9 cellular contexts compared by ENCODE assay signal in genomic region chr7:2734761-2735571, GRCh38. TPM values are rescaled to one million over a fixed set of nuclear protein-coding genes. Genes with fewer than 3 reads are reported as not detected.
DNase-seq lines count a peak whose midpoint lies in the region; ATAC-seq, FAIRE-seq and TF ChIP-seq lines count a peak whose summit lies in the region.
"Had no signal": no experiment of that assay in that cellular context is flagged by ENCODE, and none has a peak within 500 bp of the region (broad histone marks: within the 10 kb centered on the region; RNA-seq: fewer than 3 reads in every experiment).

No MANE protein-coding gene starts in this region.

- no peak for TF ChIP-seq POLR2A in K562 (conservative IDR thresholded peaks at IDR 0.05)

- no peaks in the 10 kb centered on the region for H3K9me3 Mint-ChIP-seq in neural progenitor cell

- peaks cover 2% of the 10 kb centered on the region for H3K27me3 Mint-ChIP-seq in neural progenitor cell (ENCODE audit: insufficient read depth, low read depth)

- H3K36me3 Mint-ChIP-seq in neural progenitor cell, result peaks cover 27% of the 10 kb centered on the region

- H3K9me3 ChIP-seq in BLaER1 (peaks cover 15% of the 10 kb centered on the region), K562 (replicated peaks; ENCODE audit: control insufficient read depth, insufficient read depth, low read depth, low read length) (no peaks in the 10 kb centered on the region), muscle layer of colon (ENCODE audit: low read length) (no peaks in the 10 kb centered on the region), neural progenitor cell (ENCODE audit: low read depth) (no peaks in the 10 kb centered on the region)

- TF ChIP-seq EP300 in K562 (IDR thresholded peaks at IDR 0.05; ENCODE audit: low read length), result peak; percentile 52; the same call in 1 of the 2 replicates

- ATAC-seq in K562, result peak; percentile 30
- ATAC-seq in GM18519 (IDR thresholded peaks at IDR 0.05; ENCODE audit: low FRiP score, unreplicated experiment), result no peak

- H3K4me2 ChIP-seq in BLaER1, result peak overlapping the region; percentile 97
- peak overlapping the region; percentile 78 for H3K4me2 ChIP-seq in K562 (ENCODE audit: insufficient read depth, low read length)
- no peak overlapping the region for H3K4me2 ChIP-seq in neural progenitor cell

- TF ChIP-seq CTCF in K562 (IDR thresholded peaks at IDR 0.05 in 2 of 3, conservative IDR thresholded peaks at IDR 0.05 in 1 of 3; ENCODE audit: insufficient read depth in 2 of 3, low read depth in 1 of 3, low read length in 3 of 3) (no peak), neural progenitor cell (IDR thresholded peaks at IDR 0.05) (no peak)

- H3K9ac ChIP-seq in BLaER1, result peak overlapping the region; percentile 90
- H3K9ac ChIP-seq in K562 (ENCODE audit: insufficient read depth in 1 of 2, low read depth in 2 of 2, low read length in 2 of 2), result peak overlapping the region; percentile 40 to 83
- no peak overlapping the region for H3K9ac ChIP-seq in muscle layer of colon (ENCODE audit: low read length)
- H3K9ac ChIP-seq in neural progenitor cell, result no peak overlapping the region

- H3K4me3 ChIP-seq in BLaER1 (peak overlapping the region; percentile 66), K562 (no peak overlapping the region), muscle layer of colon (ENCODE audit: low read depth in 1 of 2, low read length in 2 of 2) (peak overlapping the region in 1 of 2 donors; percentile 15), neural progenitor cell (no peak overlapping the region)

- H3K36me3 ChIP-seq in BLaER1 (peaks cover 41% of the 10 kb centered on the region), K562 (ENCODE audit: control insufficient read depth, insufficient read depth, low read length) (peaks cover 15% of the 10 kb centered on the region; the same call in 1 of the 3 replicates), muscle layer of colon (ENCODE audit: insufficient read depth, low read length) (peaks cover 6% of the 10 kb centered on the region), neural progenitor cell (no peaks in the 10 kb centered on the region)

- in situ Hi-C loops in K562 (cut with MboI), result no loop called here

- peak overlapping the region; percentile 99 for H3K27ac ChIP-seq in BLaER1
- H3K27ac ChIP-seq in K562 (ENCODE audit: extremely low read depth, low read depth, low read length), result peak overlapping the region; percentile 49; the same call in 2 of the 3 replicates
- H3K27ac ChIP-seq in muscle layer of colon (ENCODE audit: low read depth, low read length), result peak overlapping the region; percentile 70
- no peak overlapping the region for H3K27ac ChIP-seq in neural progenitor cell

- H2AFZ ChIP-seq in K562 (ENCODE audit: low read depth, low read length), result peak overlapping the region; percentile 49
- H2AFZ ChIP-seq in neural progenitor cell (replicated peaks), result no peak overlapping the region

- peak; percentile 80 for FAIRE-seq in K562 (lab: Jason Lieb, UNC)
- FAIRE-seq: G401.6 had no signal

- BruUV-seq in K562 (replicated peaks; lab: Mats Ljungman, UMichigan), result no TSS peak

- H3K9me1 ChIP-seq in K562 (ENCODE audit: control insufficient read depth, insufficient read depth, low read length), result no peaks in the 10 kb centered on the region

- peak; percentile 92 to 93 for DNase-seq in Kasumi-1 (lab: John Stamatoyannopoulos, UW)
- peak; percentile 49 to 78 (median 74) for DNase-seq in K562 (ENCODE audit: extremely low read depth in 1 of 4, low spot score in 3 of 4)
- DNase-seq in neural progenitor cell (ENCODE audit: low spot score), result no peak
- DNase-seq in cerebellum (ENCODE audit: low spot score), result no peak
- DNase-seq in COLO668 (lab: John Stamatoyannopoulos, UW; ENCODE audit: unreplicated experiment), result no peak

- no peak for TF ChIP-seq RAD21 in K562 (CRISPR knock-in tag; conservative IDR thresholded peaks at IDR 0.05 in 1 of 2, IDR thresholded peaks at IDR 0.05 in 1 of 2)

- POLR2A ChIA-PET in K562 (lab: Yijun Ruan, JAX), result interaction anchor here (0.6 to 3.7 kb wide), 5 partner anchors 8 to 28 kb away, joined by 3 to 22 read pairs (median 4); no protein-coding TSS in a partner anchor

- peaks cover 95% of the 10 kb centered on the region for H3K4me1 ChIP-seq in BLaER1
- peaks cover 42 to 55% of the 10 kb centered on the region in 2 experiments for H3K4me1 ChIP-seq in K562 (replicated peaks in 1 of 2; ENCODE audit: control insufficient read depth in 2 of 2, insufficient read depth in 2 of 2, low read length in 2 of 2)
- peaks cover 46% of the 10 kb centered on the region for H3K4me1 ChIP-seq in muscle layer of colon (ENCODE audit: insufficient read depth, low read length)
- no peaks in the 10 kb centered on the region for H3K4me1 ChIP-seq in neural progenitor cell

- no peak overlapping the region for H3K4me3 Mint-ChIP-seq in neural progenitor cell

- H4K20me1 ChIP-seq in BLaER1, result no peaks in the 10 kb centered on the region
- no peaks in the 10 kb centered on the region for H4K20me1 ChIP-seq in K562 (replicated peaks; ENCODE audit: control insufficient read depth, insufficient read depth, low read length)
- H4K20me1 ChIP-seq in neural progenitor cell (ENCODE audit: low read depth), result peaks cover 7% of the 10 kb centered on the region

- CTCF ChIA-PET in K562 (lab: Yijun Ruan, JAX; ENCODE audit: low intra/inter-chr PET ratio), result no interaction called here

- WGBS in K562 (ENCODE audit: insufficient coverage, low coverage, missing lambda C conversion rate), result 48% methylated on average over 24 of the region's 33 CpGs

- H3K79me2 ChIP-seq in K562 (ENCODE audit: control insufficient read depth, insufficient read depth, low read length) (peaks cover 11% of the 10 kb centered on the region; the same call in 2 of the 3 replicates), neural progenitor cell (ENCODE audit: low read depth) (no peaks in the 10 kb centered on the region)

- H3F3A ChIP-seq in neural progenitor cell (ENCODE audit: low read depth), result no peaks in the 10 kb centered on the region

- H3K27ac Mint-ChIP-seq in neural progenitor cell, result no peak overlapping the region

- H3K27me3 ChIP-seq in BLaER1 (no peaks in the 10 kb centered on the region), K562 (ENCODE audit: control insufficient read depth in 2 of 2, insufficient read depth in 2 of 2, low read length in 2 of 2) (no peaks in the 10 kb centered on the region), muscle layer of colon (ENCODE audit: control insufficient read depth in 1 of 2, insufficient read depth in 2 of 2, low read length in 2 of 2) (no peaks in the 10 kb centered on the region), neural progenitor cell (no peaks in the 10 kb centered on the region)

- peaks cover 14% of the 10 kb centered on the region for H3K4me1 Mint-ChIP-seq in neural progenitor cell

- intact Hi-C loops in K562 (cut with micrococcal nuclease), result loop anchor here (2.0 kb wide), 1 partner anchor 24 kb away; no protein-coding TSS in a partner anchor

TF ChIP-seq in K562, 482 proteins besides CTCF, POLR2A, EP300 and RAD21 (continues in another document):
- TF ChIP-seq JUNB (CRISPR knock-in tag; conservative IDR thresholded peaks at IDR 0.05) (no peak), RBFOX2 (IDR thresholded peaks at IDR 0.05; ENCODE audit: low read depth, low read length) (peak; percentile 28; the same call in 1 of the 2 replicates), HNRNPL (IDR thresholded peaks at IDR 0.05; ENCODE audit: low read depth, low read length) (peak; percentile 72; the same call in 1 of the 2 replicates), MCM5 (IDR thresholded peaks at IDR 0.05; ENCODE audit: low read depth) (no peak), SIRT6 (IDR thresholded peaks at IDR 0.05; ENCODE audit: low read depth, low read length) (no peak)
- TF ChIP-seq, protein P1, sequence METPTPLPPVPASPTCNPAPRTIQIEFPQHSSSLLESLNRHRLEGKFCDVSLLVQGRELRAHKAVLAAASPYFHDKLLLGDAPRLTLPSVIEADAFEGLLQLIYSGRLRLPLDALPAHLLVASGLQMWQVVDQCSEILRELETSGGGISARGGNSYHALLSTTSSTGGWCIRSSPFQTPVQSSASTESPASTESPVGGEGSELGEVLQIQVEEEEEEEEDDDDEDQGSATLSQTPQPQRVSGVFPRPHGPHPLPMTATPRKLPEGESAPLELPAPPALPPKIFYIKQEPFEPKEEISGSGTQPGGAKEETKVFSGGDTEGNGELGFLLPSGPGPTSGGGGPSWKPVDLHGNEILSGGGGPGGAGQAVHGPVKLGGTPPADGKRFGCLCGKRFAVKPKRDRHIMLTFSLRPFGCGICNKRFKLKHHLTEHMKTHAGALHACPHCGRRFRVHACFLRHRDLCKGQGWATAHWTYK (CRISPR knock-in tag; IDR thresholded peaks at IDR 0.05), result peak; percentile 57
- TF ChIP-seq, protein P2, sequence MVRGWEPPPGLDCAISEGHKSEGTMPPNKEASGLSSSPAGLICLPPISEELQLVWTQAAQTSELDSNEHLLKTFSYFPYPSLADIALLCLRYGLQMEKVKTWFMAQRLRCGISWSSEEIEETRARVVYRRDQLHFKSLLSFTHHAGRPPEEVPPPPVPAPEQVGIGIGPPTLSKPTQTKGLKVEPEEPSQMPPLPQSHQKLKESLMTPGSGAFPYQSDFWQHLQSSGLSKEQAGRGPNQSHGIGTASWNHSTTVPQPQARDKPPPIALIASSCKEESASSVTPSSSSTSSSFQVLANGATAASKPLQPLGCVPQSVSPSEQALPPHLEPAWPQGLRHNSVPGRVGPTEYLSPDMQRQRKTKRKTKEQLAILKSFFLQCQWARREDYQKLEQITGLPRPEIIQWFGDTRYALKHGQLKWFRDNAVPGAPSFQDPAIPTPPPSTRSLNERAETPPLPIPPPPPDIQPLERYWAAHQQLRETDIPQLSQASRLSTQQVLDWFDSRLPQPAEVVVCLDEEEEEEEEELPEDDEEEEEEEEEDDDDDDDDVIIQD (CRISPR knock-in tag; IDR thresholded peaks at IDR 0.05), result no peak

RNA-seq across cellular contexts. Expression of gene AMZ1, which starts 47.0 kb away (rescaled TPM):
- 0.07 and 0.12 TPM in 2 replicates for total RNA-seq in K562 (2011; cell fraction: chromatin; rRNA removed; ENCODE audit: low replicate concordance)
- total RNA-seq in K562 (2011; cell fraction: nucleolus; rRNA removed), result 0.17 TPM in 1 of 2 replicates, not detected in the other
- total RNA-seq in K562 (2011; cell fraction: nucleoplasm; rRNA removed), result 0.07 and 0.08 TPM in 2 replicates
- total RNA-seq in K562 (2014; rRNA removed), result not detected in 2 replicates
- total RNA-seq in K562 (2014; rRNA removed; fragmentation: Illumina TruSeq; extraction: Trizol), result not detected in 2 replicates
- total RNA-seq in K562 (2015; rRNA removed; fragmentation: Illumina TruSeq; extraction: Trizol), result not detected in 2 replicates
- total RNA-seq in K562 (2021), result not detected in 2 replicates
- polyA plus RNA-seq in K562 (2011; rRNA removed), result not detected in 2 replicates
- polyA plus RNA-seq in K562 (2011; cell fraction: cytosol; rRNA removed), result not detected in 2 replicates
- not detected in 2 replicates for polyA plus RNA-seq in K562 (2011; cell fraction: nucleus; rRNA removed)
- 0.04 and 0.08 TPM in 2 replicates for polyA plus RNA-seq in K562 (2012)
- not detected in 2 replicates for polyA plus RNA-seq in K562 (2014; fragmentation: Illumina TruSeq; extraction: Trizol)
- polyA plus RNA-seq in K562 (2014; fragmentation: Nextera tagmentation; extraction: Ambion mirVana), result not detected
- not detected in 2 replicates for polyA plus RNA-seq in K562 (2014; rRNA removed)
- polyA minus RNA-seq in K562 (2011; rRNA and poly(A)+ RNA removed), result 0.04 TPM in 1 of 2 replicates, not detected in the other
- not detected in 2 replicates for polyA minus RNA-seq in K562 (2011; cell fraction: cytosol; rRNA and poly(A)+ RNA removed)
- polyA minus RNA-seq in K562 (2011; cell fraction: nucleus; rRNA and poly(A)+ RNA removed), result not detected in 2 replicates
- 0.09 TPM in 1 of 2 replicates, not detected in the other for total RNA-seq in neural progenitor cell (ENCODE audit: low replicate concordance)
- 2.4 TPM for total RNA-seq in cerebellum

Comparison
In these comparisons a context has a peak if more than half of its experiments do, and no peak if none do; other contexts are left out.
1. H3K9ac ChIP-seq: peak in BLaER1 (single experiment) and K562 (2 of 2); none in muscle layer of colon (single experiment) and neural progenitor cell (single experiment).
2. DNase-seq: peak in Kasumi-1 (2 of 2) and K562 (4 of 4); none in neural progenitor cell (single experiment), cerebellum (single experiment) and COLO668 (single experiment).